ENCODE assay signal across 1 cellular context in genomic region chr18:23992941-23993280, GRCh38.
TF ChIP-seq lines count a peak whose summit lies in the region.

No MANE protein-coding gene starts in this region.

TF ChIP-seq in IMR-90, 13 proteins besides CTCF, POLR2A, EP300 and RAD21 (continued from another document):
- TF ChIP-seq RCOR1 (IDR thresholded peaks at IDR 0.05; ENCODE audit: insufficient replicate concordance, low read length) (no peak), CHD1 (IDR thresholded peaks at IDR 0.05; ENCODE audit: low read depth, low read length) (no peak), MXI1 (IDR thresholded peaks at IDR 0.05; ENCODE audit: borderline replicate concordance, low read depth, low read length) (no peak), NFE2L2 (IDR thresholded peaks at IDR 0.05; ENCODE audit: low read depth, low read length) (no peak), SMC3 (IDR thresholded peaks at IDR 0.05; ENCODE audit: low read depth, low read length) (no peak), MAFK (IDR thresholded peaks at IDR 0.05; ENCODE audit: low read depth, low read length) (no peak), ELK1 (IDR thresholded peaks at IDR 0.05; ENCODE audit: borderline replicate concordance, low read depth, low read length) (no peak)
